ENCODE assay signal across 10 cellular contexts in the genomic region with DNA sequence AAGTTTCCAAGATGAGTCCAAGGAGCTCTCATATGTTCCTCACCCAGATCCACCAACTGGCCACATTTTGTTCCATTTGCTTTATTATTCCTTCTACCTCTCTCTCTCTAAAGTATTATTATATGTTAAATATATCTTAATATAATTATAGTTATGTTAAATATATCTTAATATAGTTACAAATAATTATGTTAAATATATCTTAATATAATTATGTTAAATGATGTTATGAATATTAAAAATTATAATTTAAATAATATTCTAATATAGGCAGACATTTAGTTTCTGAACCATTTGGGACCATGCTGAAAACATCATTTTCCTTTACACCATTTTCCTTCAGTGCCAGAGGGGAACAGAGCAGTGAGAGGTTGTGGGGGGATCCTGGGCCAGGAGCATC.
"Had no signal": no experiment of that assay in that cellular context is flagged by ENCODE, and none has a peak within 500 bp of the region (broad histone marks: within the 10 kb centered on the region; RNA-seq: fewer than 3 reads in every experiment).

No MANE protein-coding gene starts in this region.

- H3K9ac ChIP-seq: GM23248 had no signal

- ATAC-seq: HCT116, HepG2 had no signal

- H3K27ac Mint-ChIP-seq: HFFc6, IgD-negative memory B cell had no signal

- H3K4me1 ChIP-seq: HAP-1 had no signal

- FAIRE-seq: HepG2 had no signal

- H3K27ac ChIP-seq: GM23248, HL-60 had no signal

- H3K36me3 ChIP-seq: HAP-1 had no signal

- H3K4me3 ChIP-seq: GM23248, HAP-1 had no signal

- H3K9me3 ChIP-seq: HAP-1 had no signal

- DNase-seq: GM23248, GOT3, H7, HFFc6, KBM-7 had no signal

- H3K4me3 Mint-ChIP-seq: HFFc6, IgD-negative memory B cell had no signal

- H2AFZ ChIP-seq: GM23248 had no signal
